18 cellular contexts compared by ENCODE assay signal in genomic region chr4:76867377-76867776, GRCh38. TPM values are rescaled to one million over a fixed set of nuclear protein-coding genes. Genes with fewer than 3 reads are reported as not detected.
DNase-seq lines count a peak whose midpoint lies in the region; ATAC-seq and TF ChIP-seq lines count a peak whose summit lies in the region.
"Had no signal": no experiment of that assay in that cellular context is flagged by ENCODE, and none has a peak within 500 bp of the region (broad histone marks: within the 10 kb centered on the region; RNA-seq: fewer than 3 reads in every experiment).

No MANE protein-coding gene starts in this region.

- DNase-seq in HCT116 (ENCODE audit: low read depth, low spot score) = no peak
- no peak for DNase-seq in WTC11 (ENCODE audit: low spot score)
- DNase-seq in mesendoderm = no peak
- DNase-seq in type B pancreatic cell (ENCODE audit: extremely low spot score, unreplicated experiment) = no peak
- DNase-seq in NCI-H1048 (lab: John Stamatoyannopoulos, UW) = no peak
- no peak for DNase-seq in MV-4-11 (lab: John Stamatoyannopoulos, UW)
- DNase-seq in NOMO-1 treated with DMSO at 0.1 percent for 48 hours (lab: John Stamatoyannopoulos, UW; ENCODE audit: unreplicated experiment) = no peak
- DNase-seq: GDM1; NCI-H1105 treated with DMSO at 0.1 percent for 48 hours; NCI-H1694 treated with DMSO at 0.1 percent for 48 hours; NCI-H748 treated with DMSO at 0.1 percent for 48 hours; NK-92 treated with Interleukin-12 subunit alpha and Interleukin-12 subunit beta, amount 100 ng/mL, for 24 hours; RPMI8226; SHP77 treated with DMSO at 0.1 percent for 48 hours; SK-N-SH had no signal

- CTCF ChIA-PET in HCT116 (lab: Charles Lee) = no interaction called here
- CTCF ChIA-PET in WTC11 (lab: Charles Lee) = interaction anchor here (0.7 to 1.4 kb wide), 6 partner anchors 12 to 432 kb away, joined by 3 to 6 read pairs (median 3); partner anchors contain the start of gene SHROOM3

- no peaks in the 10 kb centered on the region for H4K20me1 ChIP-seq in HCT116 (ENCODE audit: insufficient read depth)
- H4K20me1 ChIP-seq: BLaER1 treated with 17β-estradiol and CSF1 and Interleukin-3, amounts not matched to agents 10 nM and 100 nM had no signal

- H3K56ac ChIP-seq in mesendoderm (ENCODE audit: low read length) = peak overlapping the region; percentile 64

- H3K4me1 Mint-ChIP-seq in WTC11 (peaks cover 24% of the 10 kb centered on the region), type B pancreatic cell (ENCODE audit: unreplicated experiment) (peaks cover 16% of the 10 kb centered on the region)

- peak overlapping the region; percentile 45 for H2AFZ ChIP-seq in HCT116 (ENCODE audit: low read depth, low read length, poor library complexity, severe bottlenecking)

- no peaks in the 10 kb centered on the region for H3K9me2 ChIP-seq in HCT116 (ENCODE audit: insufficient read depth)
- H3K9me2 ChIP-seq: SK-N-SH had no signal

- POLR2A ChIA-PET in HCT116 (lab: Charles Lee) = no interaction called here
- POLR2A ChIA-PET in WTC11 (lab: Charles Lee) = no interaction called here

- H3K27ac Mint-ChIP-seq in WTC11 (peak overlapping the region; percentile 47; the same call in 1 of the 2 replicates), type B pancreatic cell (peak overlapping the region; percentile 78)

- TF ChIP-seq CTCF in HCT116 (IDR thresholded peaks at IDR 0.05 in 2 of 3, conservative IDR thresholded peaks at IDR 0.05 in 1 of 3; ENCODE audit: borderline replicate concordance in 1 of 3, insufficient read depth in 1 of 3, low read depth in 2 of 3, low read length in 2 of 3) (no peak), WTC11 (IDR thresholded peaks at IDR 0.05) (no peak), type B pancreatic cell (conservative IDR thresholded peaks at IDR 0.05) (no peak)

- H3K4ac ChIP-seq in mesendoderm (ENCODE audit: low read depth, low read length) = peak overlapping the region; percentile 46

- no peak overlapping the region for H3K4me2 ChIP-seq in HCT116 (ENCODE audit: low read length)
- no peak overlapping the region for H3K4me2 ChIP-seq in mesendoderm (ENCODE audit: low read length)
- H3K4me2 ChIP-seq: BLaER1 treated with 17β-estradiol and CSF1 and Interleukin-3, amounts not matched to agents 10 nM and 100 nM; SK-N-SH had no signal

- H3K9me3 ChIP-seq in HCT116 (ENCODE audit: control insufficient read depth in 1 of 2, insufficient read depth in 1 of 2, low read depth in 1 of 2, low read length in 2 of 2) = no peaks in the 10 kb centered on the region
- H3K9me3 ChIP-seq: SK-N-SH had no signal

- no TSS peak for BruUV-seq in HCT116 (replicated peaks; lab: Mats Ljungman, UMichigan)

- intact Hi-C loops in HCT116 (cut with micrococcal nuclease) = no loop called here

- H2BK120ac ChIP-seq in mesendoderm (ENCODE audit: low read depth, low read length) = peak overlapping the region; percentile 35

- H3K79me1 ChIP-seq in mesendoderm (ENCODE audit: low read length) = no peaks in the 10 kb centered on the region

- H3K9ac ChIP-seq in HCT116 (ENCODE audit: low read length) (no peak overlapping the region), mesendoderm (ENCODE audit: low read length) (no peak overlapping the region)
- H3K9ac ChIP-seq: BLaER1 treated with 17β-estradiol and CSF1 and Interleukin-3, amounts not matched to agents 10 nM and 100 nM; SK-N-SH had no signal

- TF ChIP-seq RAD21 in HCT116 (IDR thresholded peaks at IDR 0.05; ENCODE audit: low read depth) = no peak

- H3K79me2 ChIP-seq in HCT116 (ENCODE audit: insufficient read depth, low read length) (no peaks in the 10 kb centered on the region), mesendoderm (ENCODE audit: control insufficient read depth, insufficient read depth, low read length) (no peaks in the 10 kb centered on the region)

- no peak overlapping the region for H2AK5ac ChIP-seq in mesendoderm (ENCODE audit: low read length)

- H3K18ac ChIP-seq in mesendoderm (ENCODE audit: low read length) = peak overlapping the region; percentile 39

- H3K36me3 Mint-ChIP-seq in WTC11 (no peaks in the 10 kb centered on the region), type B pancreatic cell (no peaks in the 10 kb centered on the region)

- H3K4me1 ChIP-seq in HCT116 (ENCODE audit: control insufficient read depth in 1 of 2, insufficient read depth in 2 of 2, low read length in 2 of 2) = peaks cover 8 to 13% of the 10 kb centered on the region in 2 experiments
- peaks cover 7% of the 10 kb centered on the region for H3K4me1 ChIP-seq in mesendoderm (ENCODE audit: control insufficient read depth, low read depth, low read length)
- H3K4me1 ChIP-seq: BLaER1 treated with 17β-estradiol and CSF1 and Interleukin-3, amounts not matched to agents 10 nM and 100 nM had no signal

- H4K5ac ChIP-seq in mesendoderm (ENCODE audit: low read length) = no peak overlapping the region

- WGBS in mesendoderm (ENCODE audit: extremely low coverage, insufficient coverage, low lambda C conversion rate) = no CpG with 5 or more reads among the region's 7 CpGs

- H3K36me3 ChIP-seq in HCT116 (ENCODE audit: control insufficient read depth in 1 of 2, insufficient read depth in 2 of 2, low read length in 2 of 2) (no peaks in the 10 kb centered on the region), mesendoderm (ENCODE audit: control insufficient read depth, insufficient read depth, low read length) (no peaks in the 10 kb centered on the region)
- H3K36me3 ChIP-seq: BLaER1 treated with 17β-estradiol and CSF1 and Interleukin-3, amounts not matched to agents 10 nM and 100 nM had no signal

- ATAC-seq in HCT116 (no peak), WTC11 (peak; percentile 6; the same call in 1 of the 2 replicates)

- no peak overlapping the region for H3K4me3 ChIP-seq in HCT116 (replicated peaks in 1 of 2; ENCODE audit: low read depth in 1 of 2, low read length in 2 of 2)
- no peak overlapping the region for H3K4me3 ChIP-seq in mesendoderm (ENCODE audit: low read length)
- H3K4me3 ChIP-seq: BLaER1 treated with 17β-estradiol and CSF1 and Interleukin-3, amounts not matched to agents 10 nM and 100 nM had no signal

- RAD21 ChIA-PET in HCT116 (lab: Charles Lee; ENCODE audit: low non-redundant PET in 1 of 2, low total read pairs in 2 of 2, uncharacterized antibody in 2 of 2, unreplicated experiment in 2 of 2) = no interaction called here

- peak overlapping the region; percentile 39 for H3K4me3 Mint-ChIP-seq in WTC11
- peak overlapping the region; percentile 52 for H3K4me3 Mint-ChIP-seq in type B pancreatic cell

- H3K27me3 Mint-ChIP-seq in WTC11 (ENCODE audit: low read depth) = peaks cover 2% of the 10 kb centered on the region; the same call in 1 of the 2 replicates
- H3K27me3 Mint-ChIP-seq in type B pancreatic cell = no peaks in the 10 kb centered on the region

- H3K23ac ChIP-seq in mesendoderm (ENCODE audit: low read length) = no peak overlapping the region

- H3K27ac ChIP-seq in HCT116 (ENCODE audit: low read depth, low read length) (no peak overlapping the region), mesendoderm (ENCODE audit: low read depth, low read length) (no peak overlapping the region)
- H3K27ac ChIP-seq: BLaER1 treated with 17β-estradiol and CSF1 and Interleukin-3, amounts not matched to agents 10 nM and 100 nM had no signal

- H3K27me3 ChIP-seq in HCT116 (ENCODE audit: insufficient read depth, low read length) (no peaks in the 10 kb centered on the region), mesendoderm (ENCODE audit: insufficient read depth, low read length, poor library complexity) (no peaks in the 10 kb centered on the region)
- H3K27me3 ChIP-seq: BLaER1 treated with 17β-estradiol and CSF1 and Interleukin-3, amounts not matched to agents 10 nM and 100 nM had no signal

- no peaks in the 10 kb centered on the region for H3K9me3 Mint-ChIP-seq in WTC11
- H3K9me3 Mint-ChIP-seq in type B pancreatic cell = peaks cover 4% of the 10 kb centered on the region

- peak overlapping the region; percentile 6 for H4K8ac ChIP-seq in mesendoderm (ENCODE audit: low read depth, low read length)

- TF ChIP-seq POLR2A in HCT116 (IDR thresholded peaks at IDR 0.05; ENCODE audit: borderline replicate concordance, extremely low read depth, insufficient read depth, insufficient read length) = no peak

- peak overlapping the region; percentile 28 for H2BK5ac ChIP-seq in mesendoderm (ENCODE audit: low read length)

- no peak overlapping the region for H2BK15ac ChIP-seq in mesendoderm (replicated peaks; ENCODE audit: low read depth)

TF ChIP-seq in HCT116, 20 proteins besides CTCF, POLR2A, EP300 and RAD21 (continues in another document):
- TF ChIP-seq TCF7L2 (IDR thresholded peaks at IDR 0.05; ENCODE audit: borderline replicate concordance, extremely low read depth, insufficient read depth, insufficient read length) (no peak), EZH2phosphoT487 (IDR thresholded peaks at IDR 0.05; ENCODE audit: borderline replicate concordance) (no peak), JUND (IDR thresholded peaks at IDR 0.05) (no peak), CBX3 (IDR thresholded peaks at IDR 0.05; ENCODE audit: low read depth) (no peak), FOSL1 (IDR thresholded peaks at IDR 0.05; ENCODE audit: low read depth) (no peak), POLR2AphosphoS5 (IDR thresholded peaks at IDR 0.05; ENCODE audit: low read depth, low read length) (no peak)

TF ChIP-seq in WTC11, 78 proteins besides CTCF, POLR2A, EP300 and RAD21 (continues in another document):
- TF ChIP-seq TCF7 (CRISPR knock-in tag; IDR thresholded peaks at IDR 0.05; ENCODE audit: low read depth) (no peak), ZMAT4 (CRISPR knock-in tag; IDR thresholded peaks at IDR 0.05) (no peak), ZNF317 (CRISPR knock-in tag; IDR thresholded peaks at IDR 0.05; ENCODE audit: borderline replicate concordance, low read depth) (no peak), TEAD4 (CRISPR knock-in tag; IDR thresholded peaks at IDR 0.05) (no peak), FOXP1 (CRISPR knock-in tag; IDR thresholded peaks at IDR 0.05; ENCODE audit: borderline replicate concordance) (no peak), JUN (CRISPR knock-in tag; IDR thresholded peaks at IDR 0.05) (no peak), CBFB (CRISPR knock-in tag; IDR thresholded peaks at IDR 0.05; ENCODE audit: low read depth) (no peak)

RNA-seq across cellular contexts. Expression of gene SOWAHB, which starts 30.6 kb away (rescaled TPM):
- 3.0 TPM for total RNA-seq in HCT116 (2021; ENCODE audit: unreplicated experiment)
- 2.5 and 2.6 TPM in 2 replicates for polyA plus RNA-seq in HCT116 (2012)
- total RNA-seq in WTC11 (2021) = 1.3 to 1.6 TPM (median 1.5 TPM) in 3 replicates
- polyA plus RNA-seq in mesendoderm (2013, experiment 1 of 2) = 0.20 TPM
- polyA plus RNA-seq in mesendoderm (2013, experiment 2 of 2) = 0.15 TPM
- 4.8 and 8.4 TPM in 2 replicates for total RNA-seq in type B pancreatic cell (ENCODE audit: low replicate concordance)
- total RNA-seq: HT1080, NCI-H460 had no signal
